ENCODE assay signal across 17 cellular contexts in genomic region chr13:80550856-80551532, GRCh38.
A peak's percentile ranks its signal among the peaks of the same experiment; 100 is the strongest.
DNase-seq lines count a peak whose midpoint lies in the region; ATAC-seq, FAIRE-seq and TF ChIP-seq lines count a peak whose summit lies in the region.
"Had no signal": no experiment of that assay in that cellular context is flagged by ENCODE, and none has a peak within 500 bp of the region (broad histone marks: within the 10 kb centered on the region; RNA-seq: fewer than 3 reads in every experiment).

No MANE protein-coding gene starts in this region.

- no peak overlapping the region for H4K5ac ChIP-seq in H1 (ENCODE audit: insufficient read length, low read depth, low read length)

- H3K27ac ChIP-seq in right cardiac atrium (ENCODE audit: low read length): no peak overlapping the region
- H3K27ac ChIP-seq in H1 (ENCODE audit: low read depth, low read length): no peak overlapping the region
- peak overlapping the region; percentile 73 for H3K27ac ChIP-seq in left ventricle myocardium inferior (replicated peaks)
- H3K27ac ChIP-seq in right lobe of liver: no peak overlapping the region
- H3K27ac ChIP-seq: A549 had no signal

- ATAC-seq in Right ventricle myocardium superior (ENCODE audit: poor library complexity): peak; percentile 54
- no peak for ATAC-seq in right cardiac atrium
- no peak for ATAC-seq in HG02852 (IDR thresholded peaks at IDR 0.05; ENCODE audit: unreplicated experiment)
- no peak for ATAC-seq in GM21576 (IDR thresholded peaks at IDR 0.05; ENCODE audit: unreplicated experiment)
- ATAC-seq in right lobe of liver: no peak
- ATAC-seq: A549 had no signal

- no peak overlapping the region for H3K14ac ChIP-seq in H1 (ENCODE audit: insufficient read length)

- H2BK120ac ChIP-seq in H1 (replicated peaks; ENCODE audit: low read depth, low read length): peak overlapping the region; percentile 64

- H2BK12ac ChIP-seq in H1 (ENCODE audit: low read depth, low read length): no peak overlapping the region

- no peak overlapping the region for H3K18ac ChIP-seq in H1 (ENCODE audit: extremely low read depth, low read length)

- 48% methylated on average over 3 of the region's 3 CpGs for WGBS in right cardiac atrium
- 86% methylated on average over 3 of the region's 3 CpGs; no CpG with 5 or more reads in 1 of the 2 experiments for WGBS in H1 (ENCODE audit: extremely low coverage in 1 of 2, insufficient coverage in 1 of 2, insufficient read length in 1 of 2, insufficient replicate concordance in 2 of 2, low coverage in 1 of 2, low lambda C conversion rate in 2 of 2, missing lambda C conversion rate in 1 of 2), 2 experiments
- 42% methylated on average over 3 of the region's 3 CpGs for WGBS in right lobe of liver (ENCODE audit: insufficient coverage, low coverage, low lambda C conversion rate, missing lambda C conversion rate)

- TF ChIP-seq CTCF in H1 (IDR thresholded peaks at IDR 0.05; ENCODE audit: control extremely low read depth in 1 of 3, insufficient read depth in 1 of 3, low read depth in 1 of 3, low read length in 3 of 3) (no peak), left ventricle myocardium inferior (IDR thresholded peaks at IDR 0.05; ENCODE audit: borderline replicate concordance) (no peak), right lobe of liver (IDR thresholded peaks at IDR 0.05) (no peak)

- no peak overlapping the region for H3K4ac ChIP-seq in H1 (replicated peaks; ENCODE audit: insufficient read length, low read depth, low read length)

- no peak overlapping the region for H2AK5ac ChIP-seq in H1 (ENCODE audit: low read depth, low read length)

- H2AFZ ChIP-seq in H1 (ENCODE audit: low read length): no peak overlapping the region

- no peaks in the 10 kb centered on the region for H4K20me1 ChIP-seq in H1 (replicated peaks in 1 of 2; ENCODE audit: control insufficient read depth in 1 of 2, insufficient read depth in 2 of 2, low read length in 2 of 2)

- H3K79me1 ChIP-seq in H1 (ENCODE audit: low read depth, low read length): no peaks in the 10 kb centered on the region

- H3K4me1 ChIP-seq in right cardiac atrium (ENCODE audit: control insufficient read depth, insufficient read depth, low read length) (peaks cover 2% of the 10 kb centered on the region), H1 (replicated peaks in 1 of 4; ENCODE audit: control insufficient read depth in 3 of 4, insufficient read depth in 4 of 4, low read length in 3 of 4) (no peaks in the 10 kb centered on the region), left ventricle myocardium inferior (peaks cover 45% of the 10 kb centered on the region), right lobe of liver (peaks cover 0 to 4% (median 0%) of the 10 kb centered on the region in 4 donors)
- H3K4me1 ChIP-seq: A549 had no signal

- CTCF ChIA-PET in H1 (lab: Charles Lee; ENCODE audit: partially characterized antibody): no interaction called here

- H3K23me2 ChIP-seq in H1 (ENCODE audit: low read depth, low read length): no peaks in the 10 kb centered on the region

- no peak overlapping the region for H2BK15ac ChIP-seq in H1 (ENCODE audit: low read length)

- H3K23ac ChIP-seq in H1 (ENCODE audit: insufficient read length): no peak overlapping the region

- H4K91ac ChIP-seq in H1 (replicated peaks; ENCODE audit: insufficient read length, low read length): no peak overlapping the region

- intact Hi-C loops in Right ventricle myocardium superior (cut with DNase I) (no loop called here), right cardiac atrium (cut with DNase I) (loop anchor here in 1 of 4 donors (10.0 kb wide), 1 partner anchor 186 kb away; no protein-coding TSS in a partner anchor), left ventricle myocardium inferior (cut with micrococcal nuclease) (no loop called here), right lobe of liver (cut with DNase I) (no loop called here)

- H3K9me3 ChIP-seq in right cardiac atrium (ENCODE audit: control insufficient read depth, low read length) (no peaks in the 10 kb centered on the region), H1 (ENCODE audit: insufficient read depth in 2 of 2, low read depth in 1 of 2, low read length in 1 of 2) (no peaks in the 10 kb centered on the region), left ventricle myocardium inferior (replicated peaks) (no peaks in the 10 kb centered on the region), right lobe of liver (no peaks in the 10 kb centered on the region)
- H3K9me3 ChIP-seq: A549 had no signal

- H3K9ac ChIP-seq in H1 (replicated peaks in 1 of 4; ENCODE audit: extremely low read depth in 1 of 4, low read depth in 3 of 4, low read length in 3 of 4): no peak overlapping the region

- H3K4me2 ChIP-seq in H1 (ENCODE audit: insufficient read depth in 1 of 2, low read depth in 2 of 2, low read length in 2 of 2): no peak overlapping the region
- H3K4me2 ChIP-seq: A549 had no signal

- FAIRE-seq in H1 (lab: Jason Lieb, UNC): no peak
- FAIRE-seq: A549, GM12892, GM19239 had no signal

- TF ChIP-seq RAD21 in H1 (IDR thresholded peaks at IDR 0.05 in 1 of 2, conservative IDR thresholded peaks at IDR 0.05 in 1 of 2; ENCODE audit: low read depth in 2 of 2, low read length in 2 of 2): no peak

- H2BK5ac ChIP-seq in H1 (ENCODE audit: low read depth, low read length): no peak overlapping the region

- H3K36me3 ChIP-seq in H1 (ENCODE audit: control insufficient read depth in 2 of 4, insufficient read depth in 4 of 4, low read length in 3 of 4) (no peaks in the 10 kb centered on the region), left ventricle myocardium inferior (no peaks in the 10 kb centered on the region), right lobe of liver (no peaks in the 10 kb centered on the region)

- H3K4me3 ChIP-seq in right cardiac atrium (ENCODE audit: low read length): no peak overlapping the region
- no peak overlapping the region for H3K4me3 ChIP-seq in H1 (ENCODE audit: extremely low read depth in 1 of 4, insufficient read depth in 2 of 4, low read depth in 3 of 4, low read length in 4 of 4)
- H3K4me3 ChIP-seq in left ventricle myocardium inferior: no peak overlapping the region
- no peak overlapping the region for H3K4me3 ChIP-seq in right lobe of liver
- H3K4me3 ChIP-seq: A549 had no signal

- no peak for TF ChIP-seq POLR2A in H1 (IDR thresholded peaks at IDR 0.05; ENCODE audit: control extremely low read depth in 1 of 2, low read depth in 2 of 2, low read length in 2 of 2)
- TF ChIP-seq POLR2A in right lobe of liver (IDR thresholded peaks at IDR 0.05): no peak

- POLR2A ChIA-PET in H1 (lab: Charles Lee; ENCODE audit: partially characterized antibody): interaction anchor here (0.6 kb wide), 1 partner anchor 265 kb away, joined by 3 read pairs; no protein-coding TSS in a partner anchor

- H2BK20ac ChIP-seq in H1 (ENCODE audit: low read length): no peak overlapping the region

- TF ChIP-seq EP300 in H1 (IDR thresholded peaks at IDR 0.05; ENCODE audit: borderline replicate concordance in 1 of 2, low read depth in 2 of 2, low read length in 2 of 2): no peak

- no peaks in the 10 kb centered on the region for H3K27me3 ChIP-seq in right cardiac atrium (ENCODE audit: control insufficient read depth, insufficient read depth)
- no peaks in the 10 kb centered on the region for H3K27me3 ChIP-seq in H1 (replicated peaks in 1 of 4; ENCODE audit: control insufficient read depth in 3 of 4, extremely low read depth in 1 of 4, insufficient read depth in 3 of 4, low read length in 3 of 4)
- H3K27me3 ChIP-seq in left ventricle myocardium inferior (ENCODE audit: low read depth): no peaks in the 10 kb centered on the region
- H3K27me3 ChIP-seq in right lobe of liver: no peaks in the 10 kb centered on the region

- H3K56ac ChIP-seq in H1 (replicated peaks; ENCODE audit: insufficient read length, low read depth, low read length): no peak overlapping the region

- no peaks in the 10 kb centered on the region for H3K79me2 ChIP-seq in H1 (ENCODE audit: control insufficient read depth in 1 of 2, insufficient read depth in 2 of 2, low read length in 2 of 2)

- H4K8ac ChIP-seq in H1 (ENCODE audit: extremely low read depth, insufficient read depth, low read length): no peak overlapping the region

- no peak for DNase-seq in Right ventricle myocardium superior
- DNase-seq in right cardiac atrium: no peak
- DNase-seq in H1 (ENCODE audit: low read depth in 1 of 2, low spot score in 2 of 2): no peak
- DNase-seq in left ventricle myocardium inferior: no peak
- no peak for DNase-seq in HuH-7.5 (ENCODE audit: low spot score)
- DNase-seq in right lobe of liver: no peak
- DNase-seq: CD4-positive, CD25-positive, alpha-beta regulatory T cell; DMS79; GDM1; NCI-H1417 treated with DMSO at 0.1 percent for 48 hours; NCI-H2029; NCI-H510A treated with DMSO at 0.1 percent for 48 hours had no signal
